ENCODE assay signal across 1 cellular context in the genomic region with DNA sequence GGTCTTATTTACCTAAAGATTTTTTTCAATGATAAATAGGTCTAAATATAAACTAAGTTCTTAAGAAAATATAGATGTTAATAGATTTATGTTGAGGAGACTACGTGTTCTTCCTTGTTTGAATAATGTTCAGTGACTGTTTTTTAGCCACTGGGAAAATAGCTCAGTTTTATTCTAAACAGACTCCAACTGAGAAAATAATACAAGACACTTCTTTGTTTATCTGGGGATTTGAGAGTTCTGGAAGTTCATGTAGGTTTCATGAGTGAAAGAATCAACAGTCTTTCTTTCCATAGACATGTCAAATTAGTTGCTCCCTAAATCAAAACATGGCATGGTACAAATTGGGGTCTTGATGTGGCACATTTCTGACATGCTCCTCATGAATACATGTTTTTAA.
TF ChIP-seq lines count a peak whose summit lies in the region.

No MANE protein-coding gene starts in this region.

TF ChIP-seq in K562, 482 proteins besides CTCF, POLR2A, EP300 and RAD21 (continued from another document):
- TF ChIP-seq, protein P1, sequence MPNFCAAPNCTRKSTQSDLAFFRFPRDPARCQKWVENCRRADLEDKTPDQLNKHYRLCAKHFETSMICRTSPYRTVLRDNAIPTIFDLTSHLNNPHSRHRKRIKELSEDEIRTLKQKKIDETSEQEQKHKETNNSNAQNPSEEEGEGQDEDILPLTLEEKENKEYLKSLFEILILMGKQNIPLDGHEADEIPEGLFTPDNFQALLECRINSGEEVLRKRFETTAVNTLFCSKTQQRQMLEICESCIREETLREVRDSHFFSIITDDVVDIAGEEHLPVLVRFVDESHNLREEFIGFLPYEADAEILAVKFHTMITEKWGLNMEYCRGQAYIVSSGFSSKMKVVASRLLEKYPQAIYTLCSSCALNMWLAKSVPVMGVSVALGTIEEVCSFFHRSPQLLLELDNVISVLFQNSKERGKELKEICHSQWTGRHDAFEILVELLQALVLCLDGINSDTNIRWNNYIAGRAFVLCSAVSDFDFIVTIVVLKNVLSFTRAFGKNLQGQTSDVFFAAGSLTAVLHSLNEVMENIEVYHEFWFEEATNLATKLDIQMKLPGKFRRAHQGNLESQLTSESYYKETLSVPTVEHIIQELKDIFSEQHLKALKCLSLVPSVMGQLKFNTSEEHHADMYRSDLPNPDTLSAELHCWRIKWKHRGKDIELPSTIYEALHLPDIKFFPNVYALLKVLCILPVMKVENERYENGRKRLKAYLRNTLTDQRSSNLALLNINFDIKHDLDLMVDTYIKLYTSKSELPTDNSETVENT (CRISPR knock-in tag; IDR thresholded peaks at IDR 0.05) = no peak
- no peak for TF ChIP-seq RFX5 (IDR thresholded peaks at IDR 0.05; ENCODE audit: low read depth, low read length)
- TF ChIP-seq ZNF586 (CRISPR knock-in tag; conservative IDR thresholded peaks at IDR 0.05) = no peak
- TF ChIP-seq, protein P2, sequence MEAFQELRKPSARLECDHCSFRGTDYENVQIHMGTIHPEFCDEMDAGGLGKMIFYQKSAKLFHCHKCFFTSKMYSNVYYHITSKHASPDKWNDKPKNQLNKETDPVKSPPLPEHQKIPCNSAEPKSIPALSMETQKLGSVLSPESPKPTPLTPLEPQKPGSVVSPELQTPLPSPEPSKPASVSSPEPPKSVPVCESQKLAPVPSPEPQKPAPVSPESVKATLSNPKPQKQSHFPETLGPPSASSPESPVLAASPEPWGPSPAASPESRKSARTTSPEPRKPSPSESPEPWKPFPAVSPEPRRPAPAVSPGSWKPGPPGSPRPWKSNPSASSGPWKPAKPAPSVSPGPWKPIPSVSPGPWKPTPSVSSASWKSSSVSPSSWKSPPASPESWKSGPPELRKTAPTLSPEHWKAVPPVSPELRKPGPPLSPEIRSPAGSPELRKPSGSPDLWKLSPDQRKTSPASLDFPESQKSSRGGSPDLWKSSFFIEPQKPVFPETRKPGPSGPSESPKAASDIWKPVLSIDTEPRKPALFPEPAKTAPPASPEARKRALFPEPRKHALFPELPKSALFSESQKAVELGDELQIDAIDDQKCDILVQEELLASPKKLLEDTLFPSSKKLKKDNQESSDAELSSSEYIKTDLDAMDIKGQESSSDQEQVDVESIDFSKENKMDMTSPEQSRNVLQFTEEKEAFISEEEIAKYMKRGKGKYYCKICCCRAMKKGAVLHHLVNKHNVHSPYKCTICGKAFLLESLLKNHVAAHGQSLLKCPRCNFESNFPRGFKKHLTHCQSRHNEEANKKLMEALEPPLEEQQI (IDR thresholded peaks at IDR 0.05) = no peak
TF ChIP-seq in K562: peak in this region for 0.
